ENCODE assay signal across 31 cellular contexts in genomic region chr5:88248743-88249540, GRCh38. TPM values are rescaled to one million over a fixed set of nuclear protein-coding genes. Genes with fewer than 3 reads are reported as not detected.
A peak's percentile ranks its signal among the peaks of the same experiment; 100 is the strongest.
DNase-seq lines count a peak whose midpoint lies in the region; ATAC-seq, FAIRE-seq and TF ChIP-seq lines count a peak whose summit lies in the region.
"Had no signal": no experiment of that assay in that cellular context is flagged by ENCODE, and none has a peak within 500 bp of the region (broad histone marks: within the 10 kb centered on the region; RNA-seq: fewer than 3 reads in every experiment).

No MANE protein-coding gene starts in this region.

- no peaks in the 10 kb centered on the region for H3K9me3 Mint-ChIP-seq in activated CD4-positive, alpha-beta memory T cell treated with anti-CD3 and anti-CD28 coated beads for 36 hours
- H3K9me3 Mint-ChIP-seq in activated CD4-positive, alpha-beta memory T cell treated with anti-CD3 and anti-CD28 coated beads, Interleukin-2, amount 10 ng/mL, durations not matched to agents 7 days and 5 days: no peaks in the 10 kb centered on the region
- no peaks in the 10 kb centered on the region for H3K9me3 Mint-ChIP-seq in activated T-helper 2 cell treated with anti-CD3 and anti-CD28 coated beads, Interferon-gamma antibody, Interleukin-2, Interleukin-4, amounts not matched to agents 10 μg/mL and 5 μg/mL and 100 μg/mL, durations not matched to agents 14 hours and 24 hours and 36 hours
- H3K9me3 Mint-ChIP-seq in osteocyte (ENCODE audit: unreplicated experiment): no peaks in the 10 kb centered on the region

- H3K9ac ChIP-seq in mesendoderm (ENCODE audit: low read length): no peak overlapping the region
- H3K9ac ChIP-seq: SK-N-SH had no signal

- H3K36me3 Mint-ChIP-seq in activated CD4-positive, alpha-beta memory T cell treated with anti-CD3 and anti-CD28 coated beads for 36 hours: peaks cover 20% of the 10 kb centered on the region
- peaks cover 36% of the 10 kb centered on the region for H3K36me3 Mint-ChIP-seq in activated CD4-positive, alpha-beta memory T cell treated with anti-CD3 and anti-CD28 coated beads, Interleukin-2, amount 10 ng/mL, durations not matched to agents 7 days and 5 days (ENCODE audit: low read depth)
- H3K36me3 Mint-ChIP-seq in activated T-helper 2 cell treated with anti-CD3 and anti-CD28 coated beads, Interferon-gamma antibody, Interleukin-2, Interleukin-4, amounts not matched to agents 10 μg/mL and 5 μg/mL and 100 μg/mL, durations not matched to agents 14 hours and 24 hours and 36 hours (ENCODE audit: low read depth): peaks cover 69% of the 10 kb centered on the region
- no peaks in the 10 kb centered on the region for H3K36me3 Mint-ChIP-seq in osteocyte (ENCODE audit: unreplicated experiment)

- no peak overlapping the region for H2BK5ac ChIP-seq in mesendoderm (ENCODE audit: low read length)

- H3K79me2 ChIP-seq in mesendoderm (ENCODE audit: control insufficient read depth, insufficient read depth, low read length): peaks cover 37% of the 10 kb centered on the region

- no peaks in the 10 kb centered on the region for H3K27me3 Mint-ChIP-seq in activated CD4-positive, alpha-beta memory T cell treated with anti-CD3 and anti-CD28 coated beads for 36 hours
- H3K27me3 Mint-ChIP-seq in activated CD4-positive, alpha-beta memory T cell treated with anti-CD3 and anti-CD28 coated beads, Interleukin-2, amount 10 ng/mL, durations not matched to agents 7 days and 5 days: no peaks in the 10 kb centered on the region
- no peaks in the 10 kb centered on the region for H3K27me3 Mint-ChIP-seq in activated T-helper 2 cell treated with anti-CD3 and anti-CD28 coated beads, Interferon-gamma antibody, Interleukin-2, Interleukin-4, amounts not matched to agents 10 μg/mL and 5 μg/mL and 100 μg/mL, durations not matched to agents 14 hours and 24 hours and 36 hours (ENCODE audit: low read depth)
- H3K27me3 Mint-ChIP-seq in osteocyte (ENCODE audit: unreplicated experiment): no peaks in the 10 kb centered on the region
- H3K27me3 Mint-ChIP-seq: naive thymus-derived CD8-positive, alpha-beta T cell had no signal

- H3K23ac ChIP-seq in mesendoderm (ENCODE audit: low read length): no peak overlapping the region

- no peak overlapping the region for H3K4me3 Mint-ChIP-seq in activated CD4-positive, alpha-beta memory T cell treated with anti-CD3 and anti-CD28 coated beads for 36 hours
- H3K4me3 Mint-ChIP-seq in activated CD4-positive, alpha-beta memory T cell treated with anti-CD3 and anti-CD28 coated beads, Interleukin-2, amount 10 ng/mL, durations not matched to agents 7 days and 5 days: no peak overlapping the region
- no peak overlapping the region for H3K4me3 Mint-ChIP-seq in activated T-helper 2 cell treated with anti-CD3 and anti-CD28 coated beads, Interferon-gamma antibody, Interleukin-2, Interleukin-4, amounts not matched to agents 10 μg/mL and 5 μg/mL and 100 μg/mL, durations not matched to agents 14 hours and 24 hours and 36 hours (ENCODE audit: low read depth)
- no peak overlapping the region for H3K4me3 Mint-ChIP-seq in osteocyte (ENCODE audit: unreplicated experiment)
- H3K4me3 Mint-ChIP-seq: CD14-positive monocyte had no signal

- CTCF ChIA-PET in activated CD4-positive, alpha-beta memory T cell treated with anti-CD3 and anti-CD28 coated beads for 36 hours (lab: Charles Lee): no interaction called here
- CTCF ChIA-PET in activated CD4-positive, alpha-beta memory T cell treated with anti-CD3 and anti-CD28 coated beads, Interleukin-2, amount 10 ng/mL, durations not matched to agents 7 days and 5 days (lab: Charles Lee): interaction anchor here (0.7 kb wide), 3 partner anchors 42 to 1255 kb away, joined by 3 to 7 read pairs (median 3); no protein-coding TSS in a partner anchor

- H3K4me2 ChIP-seq in mesendoderm (ENCODE audit: low read length): no peak overlapping the region
- H3K4me2 ChIP-seq: hepatocyte, SK-N-SH had no signal

- H3K36me3 ChIP-seq in mesendoderm (ENCODE audit: control insufficient read depth, insufficient read depth, low read length) (no peaks in the 10 kb centered on the region), left ventricle myocardium inferior (no peaks in the 10 kb centered on the region)
- H3K36me3 ChIP-seq: thoracic aorta had no signal

- no peak overlapping the region for H4K5ac ChIP-seq in mesendoderm (ENCODE audit: low read length)

- POLR2A ChIA-PET in activated CD4-positive, alpha-beta memory T cell treated with anti-CD3 and anti-CD28 coated beads for 36 hours (lab: Charles Lee): no interaction called here
- POLR2A ChIA-PET in activated CD4-positive, alpha-beta memory T cell treated with anti-CD3 and anti-CD28 coated beads, Interleukin-2, amount 10 ng/mL, durations not matched to agents 7 days and 5 days (lab: Charles Lee): no interaction called here

- DNase-seq in activated CD4-positive, alpha-beta memory T cell treated with anti-CD3 and anti-CD28 coated beads for 36 hours: peak; percentile 17
- DNase-seq in activated CD4-positive, alpha-beta memory T cell treated with anti-CD3 and anti-CD28 coated beads, Interleukin-2, amount 10 ng/mL, durations not matched to agents 7 days and 5 days: no peak
- DNase-seq in HTR-8/SVneo (ENCODE audit: insufficient read length, low spot score) (no peak), mesendoderm (peak; percentile 24), osteocyte (ENCODE audit: extremely low spot score, unreplicated experiment) (no peak), left ventricle myocardium inferior (no peak)
- no peak for DNase-seq in activated T-helper 2 cell treated with anti-CD3 and anti-CD28 coated beads, Interferon-gamma antibody, Interleukin-2, Interleukin-4, amounts not matched to agents 10 μg/mL and 5 μg/mL and 100 μg/mL, durations not matched to agents 14 hours and 24 hours and 36 hours (ENCODE audit: low spot score)
- DNase-seq: activated CD4-positive, CD25-positive, alpha-beta regulatory T cell treated with anti-CD3 and anti-CD28 coated beads, Interleukin-2, amount 50 U/mL, for 72 hours; activated naive CD4-positive, alpha-beta T cell treated with anti-CD3 and anti-CD28 coated beads, Interleukin-2, amount 50 U/mL, for 16 hours; aorta; Caco-2; DMS79; GOT3; naive thymus-derived CD8-positive, alpha-beta T cell; NCI-H1417; NCI-H2029; NCI-H524; NK-92 treated with Interleukin-12 subunit alpha and Interleukin-12 subunit beta, amount 100 ng/mL, for 24 hours; SK-N-SH; stimulated activated CD4-positive, alpha-beta T cell treated with anti-CD3 and anti-CD28 coated beads, Interleukin-15, amount 100 ng/mL, for 24 hours; stimulated activated naive CD4-positive, alpha-beta T cell had no signal

- WGBS in mesendoderm (ENCODE audit: extremely low coverage, insufficient coverage, low lambda C conversion rate): no CpG with 5 or more reads among the region's 2 CpGs

- H2BK120ac ChIP-seq in mesendoderm (ENCODE audit: low read depth, low read length): no peak overlapping the region

- H2BK15ac ChIP-seq in mesendoderm (replicated peaks; ENCODE audit: low read depth): no peak overlapping the region

- peak overlapping the region; percentile 75 for H3K27ac Mint-ChIP-seq in activated CD4-positive, alpha-beta memory T cell treated with anti-CD3 and anti-CD28 coated beads for 36 hours
- no peak overlapping the region for H3K27ac Mint-ChIP-seq in activated CD4-positive, alpha-beta memory T cell treated with anti-CD3 and anti-CD28 coated beads, Interleukin-2, amount 10 ng/mL, durations not matched to agents 7 days and 5 days
- H3K27ac Mint-ChIP-seq in activated T-helper 2 cell treated with anti-CD3 and anti-CD28 coated beads, Interferon-gamma antibody, Interleukin-2, Interleukin-4, amounts not matched to agents 10 μg/mL and 5 μg/mL and 100 μg/mL, durations not matched to agents 14 hours and 24 hours and 36 hours: peak overlapping the region; percentile 82
- H3K27ac Mint-ChIP-seq in osteocyte (ENCODE audit: unreplicated experiment): no peak overlapping the region

- no peak for TF ChIP-seq CTCF in osteocyte (IDR thresholded peaks at IDR 0.05)
- TF ChIP-seq CTCF in left ventricle myocardium inferior (IDR thresholded peaks at IDR 0.05; ENCODE audit: borderline replicate concordance): no peak

- H3K56ac ChIP-seq in mesendoderm (ENCODE audit: low read length): no peak overlapping the region

- ATAC-seq in GM18517 (IDR thresholded peaks at IDR 0.05; ENCODE audit: unreplicated experiment): no peak
- ATAC-seq: naive thymus-derived CD8-positive, alpha-beta T cell; Right ventricle myocardium inferior had no signal

- H3K79me1 ChIP-seq in mesendoderm (ENCODE audit: low read length): peaks cover 15% of the 10 kb centered on the region

- H3K4me1 ChIP-seq in mesendoderm (ENCODE audit: control insufficient read depth, low read depth, low read length) (peaks cover 19% of the 10 kb centered on the region), left ventricle myocardium inferior (peaks cover 32% of the 10 kb centered on the region)

- H3K4ac ChIP-seq in mesendoderm (ENCODE audit: low read depth, low read length): no peak overlapping the region

- H3K4me1 Mint-ChIP-seq in activated CD4-positive, alpha-beta memory T cell treated with anti-CD3 and anti-CD28 coated beads for 36 hours (ENCODE audit: low read depth): peaks cover 66% of the 10 kb centered on the region
- H3K4me1 Mint-ChIP-seq in activated CD4-positive, alpha-beta memory T cell treated with anti-CD3 and anti-CD28 coated beads, Interleukin-2, amount 10 ng/mL, durations not matched to agents 7 days and 5 days: peaks cover 29% of the 10 kb centered on the region
- peaks cover 61% of the 10 kb centered on the region for H3K4me1 Mint-ChIP-seq in activated T-helper 2 cell treated with anti-CD3 and anti-CD28 coated beads, Interferon-gamma antibody, Interleukin-2, Interleukin-4, amounts not matched to agents 10 μg/mL and 5 μg/mL and 100 μg/mL, durations not matched to agents 14 hours and 24 hours and 36 hours (ENCODE audit: low read depth)
- peaks cover 5% of the 10 kb centered on the region for H3K4me1 Mint-ChIP-seq in osteocyte (ENCODE audit: unreplicated experiment)

- FAIRE-seq in HTR-8/SVneo (lab: Jason Lieb, UNC): peak; percentile 23
- FAIRE-seq: A204.1, endothelial cell of umbilical vein, G401.6, urothelium cell line had no signal

- H4K8ac ChIP-seq in mesendoderm (ENCODE audit: low read depth, low read length): no peak overlapping the region

- H3K9me3 ChIP-seq in left ventricle myocardium inferior (replicated peaks): no peaks in the 10 kb centered on the region
- H3K9me3 ChIP-seq: Caco-2, SK-N-SH, thoracic aorta had no signal

- no peak overlapping the region for H2AK5ac ChIP-seq in mesendoderm (ENCODE audit: low read length)

- intact Hi-C loops in activated CD4-positive, alpha-beta memory T cell treated with anti-CD3 and anti-CD28 coated beads for 36 hours (cut with micrococcal nuclease): loop anchor here (1.0 kb wide), 1 partner anchor 12 kb away; no protein-coding TSS in a partner anchor
- intact Hi-C loops in activated T-helper 2 cell treated with anti-CD3 and anti-CD28 coated beads, Interferon-gamma antibody, Interleukin-2, Interleukin-4, amounts not matched to agents 10 μg/mL and 5 μg/mL and 100 μg/mL, durations not matched to agents 14 hours and 24 hours and 36 hours (cut with micrococcal nuclease): no loop called here
- intact Hi-C loops in left ventricle myocardium inferior (cut with micrococcal nuclease): no loop called here

- H3K18ac ChIP-seq in mesendoderm (ENCODE audit: low read length): no peak overlapping the region

- no peak overlapping the region for H3K27ac ChIP-seq in mesendoderm (ENCODE audit: low read depth, low read length)
- H3K27ac ChIP-seq in left ventricle myocardium inferior (replicated peaks): no peak overlapping the region
- H3K27ac ChIP-seq: hepatocyte, thoracic aorta had no signal

- H3K4me3 ChIP-seq in mesendoderm (ENCODE audit: low read length) (no peak overlapping the region), left ventricle myocardium inferior (no peak overlapping the region)
- H3K4me3 ChIP-seq: hepatocyte, lung, thoracic aorta had no signal

- H3K27me3 ChIP-seq in mesendoderm (ENCODE audit: insufficient read depth, low read length, poor library complexity) (no peaks in the 10 kb centered on the region), left ventricle myocardium inferior (ENCODE audit: low read depth) (no peaks in the 10 kb centered on the region)
- H3K27me3 ChIP-seq: hepatocyte had no signal

RNA-seq across cellular contexts. Expression of gene TMEM161B, which starts 19.7 kb away (rescaled TPM):
- 10 to 100 TPM; 21.2 to 22.9 TPM for total RNA-seq in activated CD4-positive, alpha-beta memory T cell treated with anti-CD3 and anti-CD28 coated beads for 36 hours
- 10 to 100 TPM; 25.9 to 26.4 TPM for total RNA-seq in activated CD4-positive, alpha-beta memory T cell treated with anti-CD3 and anti-CD28 coated beads, Interleukin-2, amount 10 ng/mL, durations not matched to agents 7 days and 5 days
- 31.1 and 32.7 TPM in 2 replicates for total RNA-seq in activated T-helper 2 cell treated with anti-CD3 and anti-CD28 coated beads, Interferon-gamma antibody, Interleukin-2, Interleukin-4, amounts not matched to agents 10 μg/mL and 5 μg/mL and 100 μg/mL, durations not matched to agents 14 hours and 24 hours and 36 hours
- 8.5 TPM for polyA plus RNA-seq in mesendoderm (2013, experiment 1 of 2)
- 8.6 TPM for polyA plus RNA-seq in mesendoderm (2013, experiment 2 of 2)
- total RNA-seq in osteocyte: 11.3 and 11.9 TPM in 2 replicates
- 8.0 TPM for total RNA-seq in left ventricle myocardium inferior

Comparison
In these comparisons a context has a peak if more than half of its experiments do, and no peak if none do; other contexts are left out.
1. DNase-seq: peak in activated CD4-positive, alpha-beta memory T cell treated with anti-CD3 and anti-CD28 coated beads for 36 hours (single experiment) and mesendoderm (single experiment); none in activated CD4-positive, alpha-beta memory T cell treated with anti-CD3 and anti-CD28 coated beads, Interleukin-2, amount 10 ng/mL, durations not matched to agents 7 days and 5 days (single experiment), HTR-8/SVneo (single experiment), activated T-helper 2 cell treated with anti-CD3 and anti-CD28 coated beads, Interferon-gamma antibody, Interleukin-2, Interleukin-4, amounts not matched to agents 10 μg/mL and 5 μg/mL and 100 μg/mL, durations not matched to agents 14 hours and 24 hours and 36 hours (single experiment), osteocyte (single experiment) and left ventricle myocardium inferior (single experiment).
2. H3K27ac Mint-ChIP-seq: peak in activated CD4-positive, alpha-beta memory T cell treated with anti-CD3 and anti-CD28 coated beads for 36 hours (single experiment) and activated T-helper 2 cell treated with anti-CD3 and anti-CD28 coated beads, Interferon-gamma antibody, Interleukin-2, Interleukin-4, amounts not matched to agents 10 μg/mL and 5 μg/mL and 100 μg/mL, durations not matched to agents 14 hours and 24 hours and 36 hours (single experiment); none in activated CD4-positive, alpha-beta memory T cell treated with anti-CD3 and anti-CD28 coated beads, Interleukin-2, amount 10 ng/mL, durations not matched to agents 7 days and 5 days (single experiment) and osteocyte (single experiment).